In the genomic region with DNA sequence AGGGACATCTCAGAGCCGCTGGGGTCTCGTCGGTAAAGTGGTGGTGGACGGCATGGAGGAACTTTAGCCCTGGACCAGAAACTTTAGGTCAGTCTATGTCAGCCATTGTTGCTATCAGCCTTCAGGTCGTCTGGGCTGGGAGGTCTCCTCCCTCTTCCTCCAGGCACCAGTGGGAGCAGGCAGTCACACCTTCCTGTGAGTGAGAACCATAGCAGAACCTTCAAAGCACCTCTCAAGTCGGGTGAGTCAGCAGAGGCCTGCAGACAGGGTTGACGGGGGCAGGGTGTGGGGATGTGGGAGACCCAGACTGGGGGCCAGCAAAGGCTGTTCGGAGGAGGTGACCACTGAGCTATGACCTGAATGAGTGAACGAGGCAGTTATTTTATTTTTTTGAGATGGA, we compare ENCODE assay signal across 8 cellular contexts.
DNase-seq lines count a peak whose midpoint lies in the region; ATAC-seq lines count a peak whose summit lies in the region.

No MANE protein-coding gene starts in this region.

- peak overlapping the region in 1 of 2 donors; percentile 13 for H3K4me3 Mint-ChIP-seq in stimulated activated naive CD8-positive, alpha-beta T cell treated with anti-CD3 and anti-CD28 coated beads, Interleukin-15, amount 100 ng/mL, for 72 hours

- peak overlapping the region in 1 of 2 donors; percentile 84 for H3K27ac Mint-ChIP-seq in stimulated activated naive CD8-positive, alpha-beta T cell treated with anti-CD3 and anti-CD28 coated beads, Interleukin-15, amount 100 ng/mL, for 72 hours

- no peaks in the 10 kb centered on the region for H3K9me3 Mint-ChIP-seq in stimulated activated naive CD8-positive, alpha-beta T cell treated with anti-CD3 and anti-CD28 coated beads, Interleukin-15, amount 100 ng/mL, for 72 hours

- peaks cover 34% of the 10 kb centered on the region for H3K4me1 Mint-ChIP-seq in stimulated activated naive CD8-positive, alpha-beta T cell treated with anti-CD3 and anti-CD28 coated beads, Interleukin-15, amount 100 ng/mL, for 72 hours

- no peaks in the 10 kb centered on the region for H3K27me3 Mint-ChIP-seq in stimulated activated naive CD8-positive, alpha-beta T cell treated with anti-CD3 and anti-CD28 coated beads, Interleukin-15, amount 100 ng/mL, for 72 hours

- peak; percentile 75 for ATAC-seq in stimulated activated naive CD8-positive, alpha-beta T cell treated with anti-CD3 and anti-CD28 coated beads, Interleukin-15, amount 100 ng/mL, for 72 hours
- no peak for ATAC-seq in GM19324 (IDR thresholded peaks at IDR 0.05; ENCODE audit: low FRiP score, unreplicated experiment)

- peak; percentile 52 for DNase-seq in activated T-cell treated with anti-CD3 and anti-CD28 coated beads for 24 hours (ENCODE audit: low read depth)
- DNase-seq in activated T-cell treated with anti-CD3 and anti-CD28 coated beads for 4 hours, result no peak
- peak; percentile 38 for DNase-seq in activated T-helper 1 cell treated with Interleukin-2 at 50 U/mL for 16 hours (ENCODE audit: low read depth)
- DNase-seq in kidney glomerular epithelial cell (lab: John Stamatoyannopoulos, UW), result peak; percentile 90
- peak in 1 of 2 donors; percentile 59 for DNase-seq in stimulated activated naive CD8-positive, alpha-beta T cell treated with anti-CD3 and anti-CD28 coated beads, Interleukin-15, amount 100 ng/mL, for 72 hours
- DNase-seq in GF-D8 (lab: John Stamatoyannopoulos, UW), result no peak
- no peak for DNase-seq in T-helper 9 cell

Comparison
In these comparisons a context has a peak if more than half of its experiments do, and no peak if none do; other contexts are left out.
1. DNase-seq: peak in activated T-cell treated with anti-CD3 and anti-CD28 coated beads for 24 hours (single experiment), activated T-helper 1 cell treated with Interleukin-2 at 50 U/mL for 16 hours (single experiment) and kidney glomerular epithelial cell (single experiment); none in activated T-cell treated with anti-CD3 and anti-CD28 coated beads for 4 hours (single experiment), GF-D8 (single experiment) and T-helper 9 cell (single experiment).